ENCODE assay signal across 10 cellular contexts in the genomic region with DNA sequence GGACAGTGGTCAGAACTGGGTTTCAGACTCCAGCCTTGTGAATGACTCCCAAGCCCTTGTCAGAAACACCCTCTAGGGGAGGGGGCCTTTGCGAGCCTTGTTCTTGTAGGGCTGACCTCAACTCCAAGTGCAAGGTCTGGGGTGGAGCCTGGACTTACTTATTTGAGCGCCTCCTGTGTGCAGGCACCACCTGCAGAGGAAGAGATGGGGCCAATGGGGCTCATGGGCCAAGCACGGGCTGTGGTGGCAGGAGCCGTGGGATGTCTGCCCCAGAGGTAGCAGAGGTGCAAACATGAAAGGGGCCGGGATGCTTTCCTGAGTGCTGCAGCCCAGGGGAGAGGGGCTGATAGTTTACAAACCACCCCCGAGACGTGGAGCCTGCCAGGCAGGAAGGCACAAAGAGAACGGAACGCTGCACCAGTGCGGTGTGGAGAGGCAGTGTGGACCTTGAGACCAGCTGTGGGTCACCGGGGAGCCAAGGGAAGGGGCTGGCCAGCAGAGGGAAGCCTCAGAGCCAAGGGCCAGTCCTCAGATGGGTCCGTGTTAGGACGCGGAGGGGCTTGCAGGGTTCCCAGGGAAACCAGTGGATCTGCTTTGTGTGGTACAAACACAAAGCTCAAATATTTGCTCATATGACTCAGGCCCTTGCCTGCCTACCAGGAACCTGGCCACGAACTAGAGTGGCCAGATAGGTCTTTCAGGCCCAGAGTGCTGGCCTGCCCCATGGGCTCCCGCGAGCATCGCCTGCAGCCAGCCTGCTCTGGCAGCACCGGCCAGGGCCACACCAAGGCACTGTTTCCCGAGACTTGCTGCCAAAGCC. TPM values are rescaled to one million over a fixed set of nuclear protein-coding genes. Genes with fewer than 3 reads are reported as not detected.
DNase-seq lines count a peak whose midpoint lies in the region; ATAC-seq and TF ChIP-seq lines count a peak whose summit lies in the region.
"Had no signal": no experiment of that assay in that cellular context is flagged by ENCODE, and none has a peak within 500 bp of the region (broad histone marks: within the 10 kb centered on the region; RNA-seq: fewer than 3 reads in every experiment).

No MANE protein-coding gene starts in this region.

- ATAC-seq in Panc1 = peak; percentile 84

- H3K9me3 ChIP-seq in Panc1 (ENCODE audit: control insufficient read depth, insufficient read depth, low read depth, low read length) (no peaks in the 10 kb centered on the region), spleen (no peaks in the 10 kb centered on the region)

- peak overlapping the region; percentile 89 for H3K27ac ChIP-seq in Panc1 (ENCODE audit: low read length)
- H3K27ac ChIP-seq in spleen = no peak overlapping the region

- WGBS in spleen, 5 donors = 69 to 84% (median 80%) methylated on average over 18 to 20 of the region's 20 CpGs

- POLR2A ChIA-PET in Panc1 (lab: Charles Lee) = no interaction called here

- H3K4me3 ChIP-seq in Panc1 (ENCODE audit: low read depth in 2 of 2, low read length in 2 of 2) (peak overlapping the region in 1 of 2 experiments; percentile 12; a peak in 2 of 4 replicates), spleen (no peak overlapping the region)

- BruUV-seq in Panc1 (replicated peaks; lab: Mats Ljungman, UMichigan) = no TSS peak

- TF ChIP-seq CTCF in Panc1 (IDR thresholded peaks at IDR 0.05) (no peak; the same call in 1 of the 2 replicates), spleen (IDR thresholded peaks at IDR 0.05 in 8 of 11, conservative IDR thresholded peaks at IDR 0.05 in 3 of 11) (no peak)

- H3K4me1 ChIP-seq in Panc1 (ENCODE audit: control insufficient read depth, insufficient read depth, low read length) = peaks cover 43% of the 10 kb centered on the region
- no peaks in the 10 kb centered on the region for H3K4me1 ChIP-seq in spleen

- H3K36me3 ChIP-seq in Panc1 (ENCODE audit: control insufficient read depth, insufficient read depth, low read length) = no peaks in the 10 kb centered on the region; the same call in 1 of the 2 replicates
- H3K36me3 ChIP-seq in spleen = peaks cover 0 to 43% (median 33%) of the 10 kb centered on the region in 6 donors

- TF ChIP-seq POLR2A in spleen (IDR thresholded peaks at IDR 0.05) = no peak

- no peaks in the 10 kb centered on the region for H3K27me3 ChIP-seq in Panc1 (ENCODE audit: control insufficient read depth, insufficient read depth, low read length)
- no peaks in the 10 kb centered on the region for H3K27me3 ChIP-seq in spleen (replicated peaks in 1 of 7)

- intact Hi-C loops in Panc1 (cut with micrococcal nuclease; ENCODE audit: unreplicated experiment) = no loop called here
- intact Hi-C loops in spleen (cut with DNase I; ENCODE audit: low total_unique reads) = no loop called here

- DNase-seq in SHP77 (lab: John Stamatoyannopoulos, UW) (peak; percentile 24 to 33), SHP77 treated with DMSO at 0.1 percent for 48 hours (lab: John Stamatoyannopoulos, UW) (no peak), Panc1 (ENCODE audit: low read depth, low spot score) (no peak), glomerular visceral epithelial cell (ENCODE audit: extremely low spot score) (peak; percentile 72), spleen (peak; percentile 75), hippocampal formation (lab: John Stamatoyannopoulos, UW) (no peak), COR-L47 (lab: John Stamatoyannopoulos, UW) (no peak)
- DNase-seq in activated CD4-positive, CD25-positive, alpha-beta regulatory T cell treated with anti-CD3 and anti-CD28 coated beads, Interleukin-2, amount 50 U/mL, for 72 hours = no peak
- DNase-seq: activated CD4-positive, alpha-beta memory T cell treated with anti-CD3 and anti-CD28 coated beads for 36 hours; small intestine had no signal

- in situ Hi-C loops in Panc1 (cut with HindIII; ENCODE audit: low pct_unique_long_range_greater_than_20kb, low sequenced_read_pairs) = no loop called here

- CTCF ChIA-PET in Panc1 (lab: Charles Lee) = no interaction called here

RNA-seq across cellular contexts. Expression of a gene that starts 8.7 kb away (rescaled TPM):
- total RNA-seq in Panc1 (2021; ENCODE audit: unreplicated experiment) (17.6 TPM), spleen (10 to 100 TPM; 22.6 to 32.2 (median 27.1) TPM)
- 21.4 TPM for polyA plus RNA-seq in Panc1 (2012; ENCODE audit: insufficient read length)
- 10 to 100 TPM in 2 of 3 donors, 1 to 10 TPM in 1; 9.9 to 15.6 (median 10.8) TPM for polyA plus RNA-seq in spleen

RNA-seq across cellular contexts. Expression of a gene that starts 33.4 kb away (rescaled TPM):
- total RNA-seq in Panc1 (2021; ENCODE audit: unreplicated experiment) (46.6 TPM), spleen (10 to 100 TPM; 21.3 to 42.7 (median 32.7) TPM)
- polyA plus RNA-seq in Panc1 (2012; ENCODE audit: insufficient read length) = 41.8 TPM
- 10 to 100 TPM; 17.6 to 29.6 (median 23.8) TPM for polyA plus RNA-seq in spleen

Comparison
In these comparisons a context has a peak if more than half of its experiments do, and no peak if none do; other contexts are left out.
1. DNase-seq: peak in SHP77 (2 of 2), glomerular visceral epithelial cell (single experiment) and spleen (single experiment); none in SHP77 treated with DMSO at 0.1 percent for 48 hours (single experiment), Panc1 (single experiment), activated CD4-positive, CD25-positive, alpha-beta regulatory T cell treated with anti-CD3 and anti-CD28 coated beads, Interleukin-2, amount 50 U/mL, for 72 hours (single experiment), hippocampal formation (0 of 2) and COR-L47 (single experiment).